Comparison of ENCODE assay signal across 17 cellular contexts in genomic region chr7:95190515-95190914, GRCh38.
DNase-seq lines count a peak whose midpoint lies in the region; ATAC-seq and TF ChIP-seq lines count a peak whose summit lies in the region.
"Had no signal": no experiment of that assay in that cellular context is flagged by ENCODE, and none has a peak within 500 bp of the region (broad histone marks: within the 10 kb centered on the region; RNA-seq: fewer than 3 reads in every experiment).

No MANE protein-coding gene starts in this region.

- no peak overlapping the region for H3K4me2 ChIP-seq in mesenchymal stem cell (ENCODE audit: low read length, poor library complexity, severe bottlenecking)

- peaks cover 10% of the 10 kb centered on the region for H3K9me3 ChIP-seq in mesenchymal stem cell (ENCODE audit: control insufficient read depth, low read length)
- H3K9me3 ChIP-seq: ascending aorta, prostate gland had no signal

- H3K14ac ChIP-seq in mesenchymal stem cell (ENCODE audit: low read length in 2 of 2) = no peak overlapping the region

- H3K18ac ChIP-seq in mesenchymal stem cell (ENCODE audit: low read depth in 1 of 2, low read length in 2 of 2) = no peak overlapping the region

- peak; percentile 14 for TF ChIP-seq CTCF in AG09319 (IDR thresholded peaks at IDR 0.05; ENCODE audit: low read depth, low read length)
- peak; percentile 30 for TF ChIP-seq CTCF in GM13977 (IDR thresholded peaks at IDR 0.05; ENCODE audit: extremely low read depth, insufficient read depth, missing control alignments)

- H2AK5ac ChIP-seq in mesenchymal stem cell (ENCODE audit: low read length, severe bottlenecking) = no peak overlapping the region

- H2AFZ ChIP-seq in mesenchymal stem cell (ENCODE audit: low read depth, low read length) = no peak overlapping the region

- H3K9ac ChIP-seq in mesenchymal stem cell (ENCODE audit: low read length) = no peak overlapping the region

- no peak overlapping the region for H3K23ac ChIP-seq in mesenchymal stem cell (ENCODE audit: low read length in 2 of 2)

- no peak overlapping the region for H2BK15ac ChIP-seq in mesenchymal stem cell (ENCODE audit: low read depth, poor library complexity, severe bottlenecking)

- H4K91ac ChIP-seq in mesenchymal stem cell (ENCODE audit: low read length) = no peak overlapping the region

- H3K27me3 ChIP-seq in mesenchymal stem cell (ENCODE audit: control insufficient read depth in 1 of 2, insufficient read depth in 1 of 2, low read length in 2 of 2) = no peaks in the 10 kb centered on the region
- H3K27me3 ChIP-seq: ascending aorta had no signal

- H3K27ac ChIP-seq in mesenchymal stem cell (ENCODE audit: low read length, poor library complexity, severe bottlenecking) = no peak overlapping the region
- H3K27ac ChIP-seq: ascending aorta, prostate gland had no signal

- no peak overlapping the region for H4K8ac ChIP-seq in mesenchymal stem cell (ENCODE audit: low read length)

- DNase-seq in AG09319 (ENCODE audit: extremely low read depth, low read depth) = no peak
- no peak for DNase-seq in GM13977 (ENCODE audit: low spot score)
- peak; percentile 37 for DNase-seq in OCI-M1 (lab: John Stamatoyannopoulos, UW)
- peak; percentile 7 for DNase-seq in fibroblast of peridontal ligament (ENCODE audit: extremely low read depth)
- DNase-seq in NCI-H524 treated with DMSO at 0.1 percent for 48 hours (lab: John Stamatoyannopoulos, UW) = no peak
- DNase-seq in T-helper 2 cell = no peak
- no peak for DNase-seq in mesenchymal stem cell
- DNase-seq: activated B cell treated with CpG ODN at 0.5 μM for 24 hours; activated T-cell treated with anti-CD3 and anti-CD28 coated beads, Interleukin-2, amount 50 U/mL, for 24 hours; C1 segment of cervical spinal cord; NCI-H1436; NCI-H748 treated with DMSO at 0.1 percent for 48 hours; stimulated activated CD4-positive, alpha-beta T cell treated with anti-CD3 and anti-CD28 coated beads, Interleukin-1b, Interleukin-23, amount 100 ng/mL, for 48 hours had no signal

- in situ Hi-C loops in GM13977 (cut with MboI; ENCODE audit: low pct_unique_long_range_greater_than_20kb, low sequenced_read_pairs, unreplicated experiment) = loop anchor here (25.0 kb wide), 1 partner anchor 753 kb away; no protein-coding TSS in a partner anchor

- peaks cover 7% of the 10 kb centered on the region for H3K79me1 ChIP-seq in mesenchymal stem cell (replicated peaks; ENCODE audit: low read length, poor library complexity, severe bottlenecking)

- no peaks in the 10 kb centered on the region for H3K36me3 ChIP-seq in mesenchymal stem cell (ENCODE audit: control insufficient read depth in 1 of 2, insufficient read depth in 2 of 2, low read depth in 1 of 2, low read length in 2 of 2)
- H3K36me3 ChIP-seq: ascending aorta, prostate gland had no signal

- H2BK5ac ChIP-seq in mesenchymal stem cell (ENCODE audit: low read depth, low read length, poor library complexity, severe bottlenecking) = no peak overlapping the region

- H2BK12ac ChIP-seq in mesenchymal stem cell (ENCODE audit: low read length in 2 of 2) = no peak overlapping the region

- 76% methylated on average over 3 of the region's 3 CpGs for WGBS in mesenchymal stem cell

- H3K4me3 ChIP-seq in mesenchymal stem cell (ENCODE audit: insufficient read depth in 1 of 2, low read depth in 1 of 2, low read length in 2 of 2) = no peak overlapping the region
- H3K4me3 ChIP-seq: ascending aorta, prostate gland had no signal

- H3K4ac ChIP-seq in mesenchymal stem cell (ENCODE audit: low read depth in 1 of 2, low read length in 2 of 2) = no peak overlapping the region

- no peak overlapping the region for H2BK120ac ChIP-seq in mesenchymal stem cell (ENCODE audit: low read depth, low read length)

- H3K4me1 ChIP-seq in mesenchymal stem cell (ENCODE audit: control insufficient read depth, insufficient read depth, low read depth, low read length) = no peaks in the 10 kb centered on the region
- H3K4me1 ChIP-seq: ascending aorta, prostate gland had no signal

- no peak for ATAC-seq in HG02884 (IDR thresholded peaks at IDR 0.05; ENCODE audit: unreplicated experiment)
- ATAC-seq: stimulated activated effector memory CD8-positive, alpha-beta T cell treated with anti-CD3 and anti-CD28 coated beads, Interleukin-12 subunit alpha, Interleukin-12 subunit beta, amount 100 ng/mL, for 72 hours had no signal

Comparison
In these comparisons a context has a peak if more than half of its experiments do, and no peak if none do; other contexts are left out.
1. DNase-seq: peak in OCI-M1 (single experiment) and fibroblast of peridontal ligament (single experiment); none in AG09319 (single experiment), GM13977 (single experiment), NCI-H524 treated with DMSO at 0.1 percent for 48 hours (single experiment), T-helper 2 cell (0 of 5) and mesenchymal stem cell (single experiment).